In genomic region chr5:96997265-96997859, GRCh38 we compare ENCODE assay signal across 9 cellular contexts.
DNase-seq lines count a peak whose midpoint lies in the region; ATAC-seq and TF ChIP-seq lines count a peak whose summit lies in the region.
"Had no signal": no experiment of that assay in that cellular context is flagged by ENCODE, and none has a peak within 500 bp of the region (broad histone marks: within the 10 kb centered on the region; RNA-seq: fewer than 3 reads in every experiment).

No MANE protein-coding gene starts in this region.

- no peaks in the 10 kb centered on the region for H3K9me3 ChIP-seq in esophagus squamous epithelium

- H3K27me3 ChIP-seq in esophagus squamous epithelium = no peaks in the 10 kb centered on the region

- H3K9me3 Mint-ChIP-seq in progenitor cell of endocrine pancreas (ENCODE audit: low read depth) = no peaks in the 10 kb centered on the region
- H3K9me3 Mint-ChIP-seq: CD8-positive, alpha-beta memory T cell had no signal

- intact Hi-C loops in esophagus squamous epithelium (cut with DNase I) = no loop called here

- ATAC-seq in GM18511 (IDR thresholded peaks at IDR 0.05; ENCODE audit: unreplicated experiment) = peak; percentile 82
- ATAC-seq in HG03460 (IDR thresholded peaks at IDR 0.05; ENCODE audit: unreplicated experiment) = peak; percentile 61
- no peak for ATAC-seq in GM21360 (IDR thresholded peaks at IDR 0.05; ENCODE audit: unreplicated experiment)

- no peak for TF ChIP-seq POLR2A in esophagus squamous epithelium (IDR thresholded peaks at IDR 0.05)

- no peaks in the 10 kb centered on the region for H3K27me3 Mint-ChIP-seq in progenitor cell of endocrine pancreas
- H3K27me3 Mint-ChIP-seq: CD8-positive, alpha-beta memory T cell had no signal

- H3K27ac ChIP-seq in esophagus squamous epithelium = no peak overlapping the region

- H3K4me1 ChIP-seq in esophagus squamous epithelium = peaks cover 0 to 34% (median 0%) of the 10 kb centered on the region in 3 donors

- H3K27ac Mint-ChIP-seq in progenitor cell of endocrine pancreas = no peak overlapping the region

- no peak overlapping the region for H3K4me3 ChIP-seq in esophagus squamous epithelium

- TF ChIP-seq CTCF in esophagus squamous epithelium (IDR thresholded peaks at IDR 0.05) (peak in 4 of 6 experiments; percentile 24 to 56 (median 36)), progenitor cell of endocrine pancreas (IDR thresholded peaks at IDR 0.05; ENCODE audit: unreplicated experiment) (peak; percentile 69)

- WGBS in esophagus squamous epithelium, 2 donors = 47 to 50% methylated on average over 2 of the region's 2 CpGs

- peaks cover 7% of the 10 kb centered on the region for H3K36me3 Mint-ChIP-seq in progenitor cell of endocrine pancreas (ENCODE audit: insufficient read depth)

- DNase-seq in NCI-H1092 treated with DMSO at 0.1 percent for 48 hours (lab: John Stamatoyannopoulos, UW) (peak; percentile 39), NCI-H1092 (lab: John Stamatoyannopoulos, UW) (no peak), SHP77 treated with DMSO at 0.1 percent for 48 hours (lab: John Stamatoyannopoulos, UW) (peak; percentile 27), esophagus squamous epithelium (lab: John Stamatoyannopoulos, UW) (no peak), progenitor cell of endocrine pancreas (ENCODE audit: low spot score, unreplicated experiment) (no peak)

- H3K4me1 Mint-ChIP-seq in progenitor cell of endocrine pancreas (ENCODE audit: low read depth) = peaks cover 3% of the 10 kb centered on the region

- H3K4me3 Mint-ChIP-seq in progenitor cell of endocrine pancreas (ENCODE audit: low read depth) = no peak overlapping the region
- H3K4me3 Mint-ChIP-seq: CD8-positive, alpha-beta memory T cell had no signal

- peaks cover 0 to 69% (median 0%) of the 10 kb centered on the region in 3 donors for H3K36me3 ChIP-seq in esophagus squamous epithelium

Comparison
In these comparisons a context has a peak if more than half of its experiments do, and no peak if none do; other contexts are left out.
1. DNase-seq: peak in NCI-H1092 treated with DMSO at 0.1 percent for 48 hours (single experiment) and SHP77 treated with DMSO at 0.1 percent for 48 hours (single experiment); none in NCI-H1092 (single experiment), esophagus squamous epithelium (single experiment) and progenitor cell of endocrine pancreas (single experiment).